In genomic region chr17:63151981-63152523, GRCh38 we compare ENCODE assay signal across 14 cellular contexts.
DNase-seq lines count a peak whose midpoint lies in the region; ATAC-seq and TF ChIP-seq lines count a peak whose summit lies in the region.
"Had no signal": no experiment of that assay in that cellular context is flagged by ENCODE, and none has a peak within 500 bp of the region (broad histone marks: within the 10 kb centered on the region; RNA-seq: fewer than 3 reads in every experiment).

No MANE protein-coding gene starts in this region.

- H3K27ac Mint-ChIP-seq in activated CD4-positive, alpha-beta memory T cell treated with anti-CD3 and anti-CD28 coated beads for 36 hours: no peak overlapping the region
- H3K27ac Mint-ChIP-seq: activated T-helper 2 cell treated with anti-CD3 and anti-CD28 coated beads, Interferon-gamma antibody, Interleukin-2, Interleukin-4, amounts not matched to agents 10 μg/mL and 5 μg/mL and 100 μg/mL, durations not matched to agents 14 hours and 24 hours and 36 hours had no signal

- POLR2A ChIA-PET in OCI-LY7 (lab: Charles Lee): no interaction called here
- POLR2A ChIA-PET in activated CD4-positive, alpha-beta memory T cell treated with anti-CD3 and anti-CD28 coated beads for 36 hours (lab: Charles Lee): no interaction called here

- no peaks in the 10 kb centered on the region; the same call in 1 of the 2 replicates for H4K20me1 ChIP-seq in OCI-LY7 (ENCODE audit: insufficient read depth, low read length)

- no peaks in the 10 kb centered on the region for H3K36me3 Mint-ChIP-seq in activated CD4-positive, alpha-beta memory T cell treated with anti-CD3 and anti-CD28 coated beads for 36 hours

- H3K9me3 Mint-ChIP-seq in activated CD4-positive, alpha-beta memory T cell treated with anti-CD3 and anti-CD28 coated beads for 36 hours: no peaks in the 10 kb centered on the region
- H3K9me3 Mint-ChIP-seq: activated T-helper 2 cell treated with anti-CD3 and anti-CD28 coated beads, Interferon-gamma antibody, Interleukin-2, Interleukin-4, amounts not matched to agents 10 μg/mL and 5 μg/mL and 100 μg/mL, durations not matched to agents 14 hours and 24 hours and 36 hours; naive B cell had no signal

- CTCF ChIA-PET in OCI-LY7 (lab: Charles Lee; ENCODE audit: unreplicated experiment): no interaction called here
- CTCF ChIA-PET in activated CD4-positive, alpha-beta memory T cell treated with anti-CD3 and anti-CD28 coated beads for 36 hours (lab: Charles Lee): no interaction called here

- no peaks in the 10 kb centered on the region for H3K36me3 ChIP-seq in ectodermal cell (ENCODE audit: control insufficient read depth, insufficient read depth, low read length)
- no peaks in the 10 kb centered on the region for H3K36me3 ChIP-seq in OCI-LY7 (ENCODE audit: insufficient read depth, low read length)
- H3K36me3 ChIP-seq: colonic mucosa had no signal

- no peak for ATAC-seq in sciatic nerve

- H3K4me3 Mint-ChIP-seq in activated CD4-positive, alpha-beta memory T cell treated with anti-CD3 and anti-CD28 coated beads for 36 hours: no peak overlapping the region
- H3K4me3 Mint-ChIP-seq: naive B cell had no signal

- intact Hi-C loops in sciatic nerve (cut with DNase I) (no loop called here), OCI-LY7 (cut with micrococcal nuclease; ENCODE audit: unreplicated experiment) (no loop called here)
- intact Hi-C loops in activated CD4-positive, alpha-beta memory T cell treated with anti-CD3 and anti-CD28 coated beads for 36 hours (cut with micrococcal nuclease): no loop called here

- H3K27me3 Mint-ChIP-seq in activated CD4-positive, alpha-beta memory T cell treated with anti-CD3 and anti-CD28 coated beads for 36 hours: no peaks in the 10 kb centered on the region
- H3K27me3 Mint-ChIP-seq: naive B cell had no signal

- H3K9me3 ChIP-seq in ectodermal cell (ENCODE audit: control insufficient read depth, low read length): no peaks in the 10 kb centered on the region
- H3K9me3 ChIP-seq in OCI-LY7 (ENCODE audit: low read length): no peaks in the 10 kb centered on the region
- H3K9me3 ChIP-seq: colonic mucosa had no signal

- DNase-seq in DMS 273 (lab: John Stamatoyannopoulos, UW; ENCODE audit: unreplicated experiment) (peak; percentile 71), NCI-H1092 treated with DMSO at 0.1 percent for 48 hours (lab: John Stamatoyannopoulos, UW) (peak; percentile 38), midbrain (lab: John Stamatoyannopoulos, UW) (peak; percentile 65), sciatic nerve (ENCODE audit: low spot score) (no peak), EL (no peak), OCI-LY7 (ENCODE audit: low spot score) (no peak)
- no peak for DNase-seq in activated CD4-positive, alpha-beta memory T cell treated with anti-CD3 and anti-CD28 coated beads for 36 hours
- DNase-seq: colonic mucosa, naive B cell, NCI-H1417 treated with DMSO at 0.1 percent for 48 hours had no signal

- no peak for TF ChIP-seq CTCF in OCI-LY7 (conservative IDR thresholded peaks at IDR 0.05; ENCODE audit: low read length)

- no peak overlapping the region for H3K4me2 ChIP-seq in OCI-LY7 (ENCODE audit: low read length)

- H3K4me3 ChIP-seq in ectodermal cell (ENCODE audit: insufficient read depth, low read depth, low read length): peak overlapping the region; percentile 28
- no peak overlapping the region for H3K4me3 ChIP-seq in OCI-LY7 (ENCODE audit: low read depth, low read length, poor library complexity, severe bottlenecking)
- H3K4me3 ChIP-seq: colonic mucosa had no signal

- no peaks in the 10 kb centered on the region for H3K79me2 ChIP-seq in OCI-LY7 (ENCODE audit: insufficient read depth, low read depth, low read length)

- WGBS in ectodermal cell, 2 experiments: 87 to 95% methylated on average over 3 to 4 of the region's 4 CpGs

- BruUV-seq in OCI-LY7 (replicated peaks; lab: Mats Ljungman, UMichigan): no TSS peak

- no peaks in the 10 kb centered on the region for H3K9me2 ChIP-seq in OCI-LY7 (ENCODE audit: insufficient read depth, low read length)

- H3K4me1 ChIP-seq in ectodermal cell (ENCODE audit: control insufficient read depth, insufficient read depth, low read length): peaks cover 30% of the 10 kb centered on the region
- no peaks in the 10 kb centered on the region for H3K4me1 ChIP-seq in OCI-LY7 (ENCODE audit: insufficient read depth, low read length, poor library complexity, severe bottlenecking)
- H3K4me1 ChIP-seq: colonic mucosa had no signal

- H3K27me3 ChIP-seq in ectodermal cell (ENCODE audit: control insufficient read depth, insufficient read depth, low read length, poor library complexity, severe bottlenecking): no peaks in the 10 kb centered on the region
- H3K27me3 ChIP-seq: colonic mucosa had no signal

- peak overlapping the region; percentile 89 for H3K27ac ChIP-seq in ectodermal cell (ENCODE audit: insufficient read depth, low read depth, low read length, poor library complexity, severe bottlenecking)
- H3K27ac ChIP-seq in OCI-LY7 (ENCODE audit: low read depth, low read length, poor library complexity, severe bottlenecking): no peak overlapping the region
- H3K27ac ChIP-seq: C4-2B, colonic mucosa, VCaP had no signal

- no peak overlapping the region for H2AFZ ChIP-seq in OCI-LY7 (ENCODE audit: low read length)

- H3K4me1 Mint-ChIP-seq in activated CD4-positive, alpha-beta memory T cell treated with anti-CD3 and anti-CD28 coated beads for 36 hours (ENCODE audit: low read depth): peaks cover 9% of the 10 kb centered on the region

Comparison
In these comparisons a context has a peak if more than half of its experiments do, and no peak if none do; other contexts are left out.
1. DNase-seq: peak in DMS 273 (single experiment), NCI-H1092 treated with DMSO at 0.1 percent for 48 hours (single experiment) and midbrain (single experiment); none in sciatic nerve (single experiment), EL (single experiment), OCI-LY7 (single experiment) and activated CD4-positive, alpha-beta memory T cell treated with anti-CD3 and anti-CD28 coated beads for 36 hours (single experiment).